In the genomic region with DNA sequence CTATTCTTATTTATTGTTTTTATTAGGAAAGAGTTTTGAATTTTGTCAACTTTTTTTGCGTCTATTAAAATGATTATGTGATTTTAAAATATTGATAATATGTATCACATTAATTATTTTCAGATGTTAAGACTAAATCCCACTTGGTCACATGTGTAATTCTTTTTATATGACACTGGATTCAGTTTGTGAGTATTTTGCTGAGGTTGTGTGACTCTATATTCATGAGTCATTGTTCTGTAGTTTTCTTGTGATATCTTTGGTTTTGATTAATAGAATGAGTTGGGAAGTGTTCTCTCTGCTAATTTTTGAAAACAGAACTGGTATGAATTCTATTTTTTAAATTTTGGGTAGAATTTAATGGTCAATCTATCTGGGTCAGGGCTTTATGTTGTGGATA, we compare ENCODE assay signal across 16 cellular contexts.
A peak's percentile ranks its signal among the peaks of the same experiment; 100 is the strongest.
DNase-seq lines count a peak whose midpoint lies in the region; TF ChIP-seq lines count a peak whose summit lies in the region.
"Had no signal": no experiment of that assay in that cellular context is flagged by ENCODE, and none has a peak within 500 bp of the region (broad histone marks: within the 10 kb centered on the region; RNA-seq: fewer than 3 reads in every experiment).

No MANE protein-coding gene starts in this region.

- no peak for TF ChIP-seq CTCF in DOHH2 (IDR thresholded peaks at IDR 0.05; ENCODE audit: low read depth, low read length, poor library complexity, severe bottlenecking)

- peaks cover 16% of the 10 kb centered on the region for H3K36me3 ChIP-seq in DOHH2 (ENCODE audit: control insufficient read depth, low read length)
- H3K36me3 ChIP-seq: SJCRH30 had no signal

- no peaks in the 10 kb centered on the region for H3K9me2 ChIP-seq in DOHH2 (replicated peaks; ENCODE audit: control insufficient read depth, low read length)

- peaks cover 74% of the 10 kb centered on the region for H3K4me1 ChIP-seq in DOHH2 (ENCODE audit: control insufficient read depth, low read length)
- H3K4me1 ChIP-seq: SJCRH30 had no signal

- H3K27me3 ChIP-seq in DOHH2 (ENCODE audit: control insufficient read depth, low read length) = no peaks in the 10 kb centered on the region
- H3K27me3 ChIP-seq: SJCRH30 had no signal

- H4K20me1 ChIP-seq in DOHH2 (ENCODE audit: control insufficient read depth, insufficient read depth, low read depth, low read length) = no peaks in the 10 kb centered on the region

- peaks cover 5% of the 10 kb centered on the region for H3F3A ChIP-seq in DOHH2 (ENCODE audit: control insufficient read depth, insufficient read depth)

- peak overlapping the region; percentile 65; the same call in 1 of the 2 replicates for H3K4me2 ChIP-seq in DOHH2 (ENCODE audit: low read length)
- H3K4me2 ChIP-seq: PC-9 had no signal

- H3K79me2 ChIP-seq in DOHH2 (ENCODE audit: control insufficient read depth, low read length) = peaks cover 52% of the 10 kb centered on the region

- DNase-seq in LHCN-M2 (ENCODE audit: low read depth) (peak; percentile 14), iris pigment epithelial cell (ENCODE audit: low read depth) (peak; percentile 9), stromal cell of bone marrow (ENCODE audit: low read depth) (peak; percentile 17), NCI-H446 (lab: John Stamatoyannopoulos, UW) (no peak), T-helper 2 cell (no peak)
- DNase-seq in central memory CD4-positive, alpha-beta T cell = no peak
- DNase-seq: COR-L47, NCI-H1105 treated with DMSO at 0.1 percent for 48 hours, NCI-H1694 treated with DMSO at 0.1 percent for 48 hours, NCI-H2227 treated with DMSO at 0.1 percent for 48 hours, NCI-H524, PC-9, SJCRH30 had no signal

- H3K4me3 ChIP-seq in DOHH2 (ENCODE audit: low read length) = no peak overlapping the region
- H3K4me3 ChIP-seq: K562, PC-9, SJCRH30 had no signal

- no peaks in the 10 kb centered on the region for H3K9me3 ChIP-seq in DOHH2 (ENCODE audit: control insufficient read depth, insufficient read depth, low read length)
- H3K9me3 ChIP-seq: SJCRH30 had no signal

- H3K27ac ChIP-seq in DOHH2 (ENCODE audit: low read depth, low read length) = no peak overlapping the region
- H3K27ac ChIP-seq: PC-9, RWPE1, SJCRH30 had no signal

Comparison
In these comparisons a context has a peak if more than half of its experiments do, and no peak if none do; other contexts are left out.
1. DNase-seq: peak in LHCN-M2 (single experiment), iris pigment epithelial cell (single experiment) and stromal cell of bone marrow (single experiment); none in central memory CD4-positive, alpha-beta T cell (single experiment), NCI-H446 (0 of 2) and T-helper 2 cell (0 of 5).